Comparison of ENCODE assay signal across 9 cellular contexts in genomic region chr16:28688327-28688952, GRCh38. TPM values are rescaled to one million over a fixed set of nuclear protein-coding genes. Genes with fewer than 3 reads are reported as not detected.
DNase-seq lines count a peak whose midpoint lies in the region; ATAC-seq and TF ChIP-seq lines count a peak whose summit lies in the region.
"Not testable (repeated sequence)": the region's sequence is repeated elsewhere in the genome, so short reads cannot be mapped to it uniquely, and the experiment has no call there.
"Had no signal": no experiment of that assay in that cellular context is flagged by ENCODE, and none has a peak within 500 bp of the region (broad histone marks: within the 10 kb centered on the region; RNA-seq: fewer than 3 reads in every experiment).

No MANE protein-coding gene starts in this region.

- not testable (repeated sequence) for H3K36me3 Mint-ChIP-seq in GM23338 (ENCODE audit: low read depth); T-cell; activated naive CD4-positive, alpha-beta T cell treated with anti-CD3 and anti-CD28 coated beads, Interleukin-2, amount 50 U/mL, for 72 hours; natural killer cell

- H2AFZ ChIP-seq in GM23338, result not testable (repeated sequence)

- not testable (repeated sequence) for H3K4me1 Mint-ChIP-seq in GM23338, T-cell, natural killer cell

- not testable (repeated sequence) for H3K27me3 Mint-ChIP-seq in GM23338 (ENCODE audit: insufficient read depth, low read depth, poor library complexity); T-cell; natural killer cell (ENCODE audit: low read depth in 2 of 2)

- 14 to 71% methylated on average over 1 of the region's 10 CpGs for WGBS in heart right ventricle, 2 donors

- peak; percentile 70 for ATAC-seq in GM19035 (IDR thresholded peaks at IDR 0.05; ENCODE audit: unreplicated experiment)
- ATAC-seq in GM23338, result peak; percentile 99
- peak; percentile 53 for ATAC-seq in HG03175 (IDR thresholded peaks at IDR 0.05; ENCODE audit: unreplicated experiment)
- peak; percentile 84 to 96 (median 94) for ATAC-seq in T-cell (replicated peaks in 1 of 4)
- peak; percentile 95 to 97 for ATAC-seq in activated naive CD4-positive, alpha-beta T cell treated with anti-CD3 and anti-CD28 coated beads, Interleukin-2, amount 50 U/mL, for 72 hours
- ATAC-seq in heart right ventricle, result peak; percentile 95 to 99 (median 98)
- peak; percentile 93 to 99 (median 93) for ATAC-seq in natural killer cell

- H4K20me1 ChIP-seq in GM23338 (replicated peaks; ENCODE audit: insufficient read depth), result not testable (repeated sequence)

- POLR2A ChIA-PET in T-cell (lab: Charles Lee), result not testable (repeated sequence)

- H3K4me1 ChIP-seq in GM23338 (ENCODE audit: insufficient read depth); heart right ventricle: not testable (repeated sequence)

- TF ChIP-seq CTCF in GM23338 (conservative IDR thresholded peaks at IDR 0.05; ENCODE audit: low read depth in 2 of 2); heart right ventricle (IDR thresholded peaks at IDR 0.05); natural killer cell (IDR thresholded peaks at IDR 0.05): not testable (repeated sequence)

- H3K27ac Mint-ChIP-seq in GM23338; T-cell; activated naive CD4-positive, alpha-beta T cell treated with anti-CD3 and anti-CD28 coated beads, Interleukin-2, amount 50 U/mL, for 72 hours; natural killer cell: not testable (repeated sequence)

- H3K36me3 ChIP-seq in GM23338 (ENCODE audit: insufficient read depth); heart right ventricle: not testable (repeated sequence)

- H3K79me2 ChIP-seq in GM23338 (replicated peaks; ENCODE audit: insufficient read depth), result not testable (repeated sequence)

- not testable (repeated sequence) for H3K4me3 Mint-ChIP-seq in GM23338, T-cell, natural killer cell

- not testable (repeated sequence) for H3K4me3 ChIP-seq in GM23338, heart right ventricle

- CTCF ChIA-PET in T-cell (lab: Charles Lee), result not testable (repeated sequence)

- H3K9me3 ChIP-seq in heart right ventricle, result not testable (repeated sequence)

- not testable (repeated sequence) for H3K9me2 ChIP-seq in GM23338 (ENCODE audit: insufficient read depth)

- not testable (repeated sequence) for H3K4me2 ChIP-seq in GM23338

- H3K27me3 ChIP-seq in GM23338 (ENCODE audit: insufficient read depth); heart right ventricle: not testable (repeated sequence)

- not testable (repeated sequence) for H3F3A ChIP-seq in GM23338 (replicated peaks; ENCODE audit: low read depth)

- DNase-seq in GM23338 (ENCODE audit: low spot score); activated naive CD4-positive, alpha-beta T cell treated with anti-CD3 and anti-CD28 coated beads, Interleukin-2, amount 50 U/mL, for 72 hours (ENCODE audit: low spot score in 2 of 2); heart right ventricle; natural killer cell: not testable (repeated sequence)
- peak in 1 of 34 experiments; percentile 4 for DNase-seq in T-cell

- not testable (repeated sequence) for H3K27ac ChIP-seq in GM23338 (ENCODE audit: low read depth); heart right ventricle

- intact Hi-C loops in heart right ventricle (cut with DNase I); natural killer cell (cut with micrococcal nuclease): not testable (repeated sequence)

- H3K9me3 Mint-ChIP-seq in GM23338; T-cell; activated naive CD4-positive, alpha-beta T cell treated with anti-CD3 and anti-CD28 coated beads, Interleukin-2, amount 50 U/mL, for 72 hours; natural killer cell: not testable (repeated sequence)

RNA-seq across cellular contexts. Expression of gene EIF3C, which starts 22.8 kb away (rescaled TPM):
- 334 and 368 TPM in 2 replicates for total RNA-seq in GM23338 (2014; rRNA removed; shearing (Covaris generic))
- 1,247 and 1,475 TPM in 2 replicates for polyA plus RNA-seq in GM23338 (2016; fragmentation: Nextera tagmentation; extraction: Ambion mirVana)
- total RNA-seq in T-cell, result 100 to 1,000 TPM; 196 to 414 (median 337) TPM
- 100 to 1,000 TPM; 467 to 604 TPM for total RNA-seq in activated naive CD4-positive, alpha-beta T cell treated with anti-CD3 and anti-CD28 coated beads, Interleukin-2, amount 50 U/mL, for 72 hours
- total RNA-seq in heart right ventricle, result 100 to 1,000 TPM; 256 to 544 (median 401) TPM
- 1,000 to 10,000 TPM in 1 of 2 donors, 100 to 1,000 TPM in 1; 549 to 1,102 TPM for polyA plus RNA-seq in heart right ventricle
- total RNA-seq in natural killer cell, result 100 to 1,000 TPM; 231 to 288 (median 244) TPM

RNA-seq across cellular contexts. Expression of gene NPIPB8, which starts 50.6 kb away (rescaled TPM):
- total RNA-seq in GM23338 (2014; rRNA removed; shearing (Covaris generic)), result 0.14 TPM in 1 of 2 replicates, not detected in the other
- not detected in 2 replicates for polyA plus RNA-seq in GM23338 (2016; fragmentation: Nextera tagmentation; extraction: Ambion mirVana)
- 1 to 10 TPM in 2 of 5 donors, under 1 TPM in 1, not detected in 2; 0.76 to 3.7 (median 2.1) TPM for total RNA-seq in T-cell
- total RNA-seq in activated naive CD4-positive, alpha-beta T cell treated with anti-CD3 and anti-CD28 coated beads, Interleukin-2, amount 50 U/mL, for 72 hours, result under 1 TPM in 1 of 2 donors, not detected in 1; 0.36 TPM
- under 1 TPM in 1 of 10 donors, not detected in 9; 0.61 TPM for total RNA-seq in heart right ventricle
- not detected for polyA plus RNA-seq in heart right ventricle
- 1 to 10 TPM in 1 of 3 donors, under 1 TPM in 1, not detected in 1; 0.19 to 3.7 TPM for total RNA-seq in natural killer cell
- total RNA-seq: hepatocyte, skeletal muscle tissue had no signal
